In the genomic region with DNA sequence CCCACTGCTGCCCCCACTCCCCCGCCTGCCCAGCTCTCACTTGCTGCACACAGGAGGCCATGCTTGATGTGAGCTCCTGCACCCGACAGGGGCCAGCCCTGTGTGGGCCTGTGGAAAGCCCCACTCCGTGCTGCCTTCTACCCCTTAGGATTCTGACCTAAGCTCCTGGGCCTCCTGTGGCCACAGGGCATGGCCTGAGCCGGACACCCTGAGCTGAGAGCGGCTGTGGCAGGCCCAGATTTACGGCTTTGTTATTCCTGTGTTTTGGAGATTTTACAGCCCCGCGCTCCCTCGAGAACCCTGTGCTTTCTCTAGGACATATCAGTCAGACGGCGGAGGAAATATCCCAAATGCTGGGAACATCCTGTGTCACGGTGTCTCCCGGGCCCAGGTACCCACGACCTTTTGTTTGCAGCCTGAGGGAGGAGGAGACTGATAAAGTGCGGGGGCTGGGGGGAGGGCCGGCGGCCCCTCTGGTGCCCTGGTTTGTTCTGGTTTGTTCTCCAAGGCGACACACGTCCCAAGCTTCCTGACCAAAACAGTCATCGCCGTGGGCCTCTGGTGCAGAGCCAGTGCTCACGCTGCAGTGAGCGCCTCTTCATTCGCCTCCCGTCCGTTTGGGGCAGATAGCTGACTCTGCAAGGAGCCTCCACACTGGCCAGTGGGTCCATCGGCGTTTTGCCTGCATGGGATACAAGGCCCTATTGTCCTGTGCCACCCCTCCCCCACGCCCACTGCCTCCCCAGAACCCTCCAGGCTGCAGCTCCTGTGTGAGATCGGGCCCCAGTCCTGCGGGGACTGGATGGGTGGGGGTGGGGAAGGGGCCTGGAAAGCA, we compare ENCODE assay signal across 1 cellular context.
TF ChIP-seq lines count a peak whose summit lies in the region.

No MANE protein-coding gene starts in this region.

TF ChIP-seq in A549, 52 proteins besides CTCF, POLR2A, EP300 and RAD21 (continued from another document):
- TF ChIP-seq, protein P1, sequence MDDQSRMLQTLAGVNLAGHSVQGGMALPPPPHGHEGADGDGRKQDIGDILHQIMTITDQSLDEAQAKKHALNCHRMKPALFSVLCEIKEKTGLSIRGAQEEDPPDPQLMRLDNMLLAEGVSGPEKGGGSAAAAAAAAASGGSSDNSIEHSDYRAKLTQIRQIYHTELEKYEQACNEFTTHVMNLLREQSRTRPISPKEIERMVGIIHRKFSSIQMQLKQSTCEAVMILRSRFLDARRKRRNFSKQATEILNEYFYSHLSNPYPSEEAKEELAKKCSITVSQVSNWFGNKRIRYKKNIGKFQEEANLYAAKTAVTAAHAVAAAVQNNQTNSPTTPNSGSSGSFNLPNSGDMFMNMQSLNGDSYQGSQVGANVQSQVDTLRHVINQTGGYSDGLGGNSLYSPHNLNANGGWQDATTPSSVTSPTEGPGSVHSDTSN (IDR thresholded peaks at IDR 0.05) = no peak
- no peak for TF ChIP-seq ZC3H11A (IDR thresholded peaks at IDR 0.05)
- no peak for TF ChIP-seq ZNF302 (CRISPR knock-in tag; IDR thresholded peaks at IDR 0.05)
- no peak for TF ChIP-seq HOXA7 (CRISPR knock-in tag; IDR thresholded peaks at IDR 0.05)
- TF ChIP-seq FOSL2 (IDR thresholded peaks at IDR 0.05) = no peak
- no peak for TF ChIP-seq FOSL2 (CRISPR knock-in tag; IDR thresholded peaks at IDR 0.05)
- TF ChIP-seq, protein P2, sequence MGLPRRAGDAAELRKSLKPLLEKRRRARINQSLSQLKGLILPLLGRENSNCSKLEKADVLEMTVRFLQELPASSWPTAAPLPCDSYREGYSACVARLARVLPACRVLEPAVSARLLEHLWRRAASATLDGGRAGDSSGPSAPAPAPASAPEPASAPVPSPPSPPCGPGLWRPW (IDR thresholded peaks at IDR 0.05) = no peak
- no peak for TF ChIP-seq FOSB (CRISPR knock-in tag; IDR thresholded peaks at IDR 0.05)
- TF ChIP-seq HEYL (CRISPR knock-in tag; IDR thresholded peaks at IDR 0.05) = no peak
- TF ChIP-seq, protein P3, sequence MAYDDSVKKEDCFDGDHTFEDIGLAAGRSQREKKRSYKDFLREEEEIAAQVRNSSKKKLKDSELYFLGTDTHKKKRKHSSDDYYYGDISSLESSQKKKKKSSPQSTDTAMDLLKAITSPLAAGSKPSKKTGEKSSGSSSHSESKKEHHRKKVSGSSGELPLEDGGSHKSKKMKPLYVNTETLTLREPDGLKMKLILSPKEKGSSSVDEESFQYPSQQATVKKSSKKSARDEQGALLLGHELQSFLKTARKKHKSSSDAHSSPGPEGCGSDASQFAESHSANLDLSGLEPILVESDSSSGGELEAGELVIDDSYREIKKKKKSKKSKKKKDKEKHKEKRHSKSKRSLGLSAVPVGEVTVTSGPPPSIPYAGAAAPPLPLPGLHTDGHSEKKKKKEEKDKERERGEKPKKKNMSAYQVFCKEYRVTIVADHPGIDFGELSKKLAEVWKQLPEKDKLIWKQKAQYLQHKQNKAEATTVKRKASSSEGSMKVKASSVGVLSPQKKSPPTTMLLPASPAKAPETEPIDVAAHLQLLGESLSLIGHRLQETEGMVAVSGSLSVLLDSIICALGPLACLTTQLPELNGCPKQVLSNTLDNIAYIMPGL (CRISPR knock-in tag; IDR thresholded peaks at IDR 0.05; ENCODE audit: borderline replicate concordance) = no peak
- no peak for TF ChIP-seq RARB (CRISPR knock-in tag; IDR thresholded peaks at IDR 0.05)
- no peak for TF ChIP-seq POLR2AphosphoS2 (conservative IDR thresholded peaks at IDR 0.05; ENCODE audit: low read length)
- no peak for TF ChIP-seq ZSCAN20 (CRISPR knock-in tag; IDR thresholded peaks at IDR 0.05)
